In the genomic region with DNA sequence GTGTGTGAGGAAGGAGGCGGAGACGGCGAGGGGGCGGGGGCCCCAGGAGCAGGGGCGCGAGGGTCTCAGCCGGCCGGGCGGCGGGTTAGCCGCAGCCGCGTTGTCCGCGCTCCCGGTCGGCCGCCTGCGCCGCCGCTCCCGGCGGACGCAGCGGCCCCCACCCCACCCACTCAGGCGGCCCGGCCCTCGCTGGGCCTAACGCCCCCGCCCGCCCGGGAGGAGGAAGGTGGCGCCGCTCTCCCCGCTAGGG, we compare ENCODE assay signal across 8 cellular contexts. TPM values are rescaled to one million over a fixed set of nuclear protein-coding genes. Genes with fewer than 3 reads are reported as not detected.
DNase-seq lines count a peak whose midpoint lies in the region; ATAC-seq and TF ChIP-seq lines count a peak whose summit lies in the region.

Gene FCHSD2 (minus strand): TSS at position 191 of the 250 bp plus-strand sequence. CDS start 441 bp downstream, outside the sequence.

- H3K36me3 Mint-ChIP-seq in brain: peaks cover 24% of the 10 kb centered on the region

- no peak for TF ChIP-seq CTCF in brain (conservative IDR thresholded peaks at IDR 0.05)
- TF ChIP-seq CTCF in left lung (IDR thresholded peaks at IDR 0.05): no peak
- no peak for TF ChIP-seq CTCF in suprapubic skin (IDR thresholded peaks at IDR 0.05)

- no peak for TF ChIP-seq EP300 in suprapubic skin (IDR thresholded peaks at IDR 0.05)

- no peak for ATAC-seq in left lung

- peaks cover 25 to 53% of the 10 kb centered on the region in 2 donors for H3K4me1 ChIP-seq in left lung
- peaks cover 24% of the 10 kb centered on the region for H3K4me1 ChIP-seq in suprapubic skin

- TF ChIP-seq POLR2A in suprapubic skin (IDR thresholded peaks at IDR 0.05): no peak

- H3K27ac Mint-ChIP-seq in brain: peak within 1 kb of the TSS; percentile 94 to 100 (median 98)

- H3K9me3 Mint-ChIP-seq in brain: peaks cover 0 to 2% (median 0%) of the 10 kb centered on the region in 5 experiments

- H3K4me3 ChIP-seq in left lung (peak within 1 kb of the TSS; percentile 92 to 96), suprapubic skin (peak within 1 kb of the TSS; percentile 94)

- H3K36me3 ChIP-seq in left lung (peaks cover 0 to 8% of the 10 kb centered on the region in 2 donors), suprapubic skin (no peaks in the 10 kb centered on the region)

- H3K9me3 ChIP-seq in left lung: no peaks in the 10 kb centered on the region
- H3K9me3 ChIP-seq in suprapubic skin: no peaks in the 10 kb centered on the region

- intact Hi-C loops in left lung (cut with DNase I): no loop called here

- H3K27me3 Mint-ChIP-seq in brain: peaks cover 17% of the 10 kb centered on the region

- peak; percentile 49 for DNase-seq in stimulated activated CD4-positive, alpha-beta T cell treated with anti-CD3 and anti-CD28 coated beads, Interleukin-4, amount 100 ng/mL, for 24 hours
- DNase-seq in stimulated activated CD4-positive, alpha-beta T cell treated with anti-CD3 and anti-CD28 coated beads, Interleukin-12 subunit alpha, Interleukin-12 subunit beta, amount 100 ng/mL, for 4 hours: no peak
- peak in 1 of 2 donors; percentile 93 for DNase-seq in left lung
- DNase-seq in suprapubic skin (ENCODE audit: low spot score in 2 of 2): no peak
- DNase-seq in NCI-H2227 (lab: John Stamatoyannopoulos, UW; ENCODE audit: unreplicated experiment): no peak
- no peak for DNase-seq in NCI-H1436 treated with DMSO at 0.1 percent for 48 hours (lab: John Stamatoyannopoulos, UW)
- DNase-seq in NCI-H1105 (lab: John Stamatoyannopoulos, UW): no peak

- H3K27me3 ChIP-seq in left lung (no peaks in the 10 kb centered on the region), suprapubic skin (no peaks in the 10 kb centered on the region)

- H3K4me1 Mint-ChIP-seq in brain: peaks cover 55% of the 10 kb centered on the region

- H3K4me3 Mint-ChIP-seq in brain: peak within 1 kb of the TSS; percentile 93 to 99 (median 96)

- 0% methylated on average over 12 of the region's 35 CpGs for WGBS in suprapubic skin

- H3K27ac ChIP-seq in left lung: peak within 1 kb of the TSS; percentile 98 to 99
- H3K27ac ChIP-seq in suprapubic skin: peak within 1 kb of the TSS; percentile 94

RNA-seq across cellular contexts. Expression of gene FCHSD2, which starts in this region (rescaled TPM):
- polyA plus RNA-seq in brain (ENCODE audit: insufficient read depth, low read depth, low replicate concordance): 23.8 TPM
- total RNA-seq in left lung (10 to 100 TPM; 48.7 to 58.2 TPM), suprapubic skin (10 to 100 TPM in 1 of 4 donors, 1 to 10 TPM in 3; 5.7 to 16.8 (median 7.9) TPM)
